ENCODE assay signal across 1 cellular context in genomic region chr17:2396192-2396567, GRCh38.
TF ChIP-seq lines count a peak whose summit lies in the region.

No MANE protein-coding gene starts in this region.

TF ChIP-seq in H1, 55 proteins besides CTCF, POLR2A, EP300 and RAD21:
- no peak for TF ChIP-seq MAX (IDR thresholded peaks at IDR 0.05)
- no peak for TF ChIP-seq EGR1 (IDR thresholded peaks at IDR 0.05; ENCODE audit: borderline replicate concordance, low read depth, low read length)
- no peak for TF ChIP-seq E2F6 (IDR thresholded peaks at IDR 0.05)
- no peak for TF ChIP-seq NANOG (IDR thresholded peaks at IDR 0.05; ENCODE audit: insufficient read depth, low read depth, low read length, poor library complexity, severe bottlenecking)
- no peak for TF ChIP-seq EZH2 (IDR thresholded peaks at IDR 0.05; ENCODE audit: low read depth, low read length, severe bottlenecking)
- no peak for TF ChIP-seq GTF2F1 (IDR thresholded peaks at IDR 0.05; ENCODE audit: borderline replicate concordance, low read depth, low read length)
- no peak; a peak in 1 of 4 replicates for TF ChIP-seq SIN3A (conservative IDR thresholded peaks at IDR 0.05 in 1 of 2, IDR thresholded peaks at IDR 0.05 in 1 of 2; ENCODE audit: low read depth in 1 of 2, low read length in 2 of 2)
- no peak for TF ChIP-seq FOSL1 (IDR thresholded peaks at IDR 0.05; ENCODE audit: insufficient read depth, low read depth, low read length)
- no peak for TF ChIP-seq CBX8 (IDR thresholded peaks at IDR 0.05; ENCODE audit: borderline replicate concordance, low read depth, low read length)
- TF ChIP-seq CTBP2 (IDR thresholded peaks at IDR 0.05; ENCODE audit: borderline replicate concordance, insufficient read depth, insufficient read length, low read length), result no peak
- TF ChIP-seq USF2 (IDR thresholded peaks at IDR 0.05; ENCODE audit: low read length), result no peak
- no peak for TF ChIP-seq KDM4A (IDR thresholded peaks at IDR 0.05; ENCODE audit: low read depth, low read length, severe bottlenecking)
- no peak for TF ChIP-seq TAF1 (IDR thresholded peaks at IDR 0.05; ENCODE audit: low read depth, low read length)
- no peak for TF ChIP-seq ATF2 (IDR thresholded peaks at IDR 0.05; ENCODE audit: low read length)
- TF ChIP-seq KDM5A (IDR thresholded peaks at IDR 0.05; ENCODE audit: low read length), result no peak
- no peak for TF ChIP-seq POLR2AphosphoS5 (IDR thresholded peaks at IDR 0.05; ENCODE audit: low read depth, low read length)
- TF ChIP-seq SP2 (IDR thresholded peaks at IDR 0.05; ENCODE audit: low read length), result no peak
